In the genomic region with DNA sequence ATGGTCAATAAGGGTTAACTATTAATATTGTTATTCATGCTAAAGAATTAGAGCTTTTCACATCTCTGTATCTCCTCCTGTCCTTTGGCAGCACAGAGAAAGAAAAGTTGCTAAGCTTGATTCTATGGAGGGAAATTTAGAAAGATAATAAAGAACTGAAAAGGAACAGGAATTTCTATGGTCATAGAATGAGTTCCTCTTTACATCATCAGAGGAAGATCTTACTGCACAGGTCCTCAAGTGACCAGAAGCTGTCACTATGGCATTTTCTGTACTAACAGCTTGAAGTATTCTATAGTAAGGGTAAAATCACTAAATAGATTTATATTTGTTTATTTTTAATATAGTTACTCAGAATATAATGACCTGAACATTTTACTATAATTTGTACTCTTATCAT, we compare ENCODE assay signal across 32 cellular contexts. TPM values are rescaled to one million over a fixed set of nuclear protein-coding genes. Genes with fewer than 3 reads are reported as not detected.
"Had no signal": no experiment of that assay in that cellular context is flagged by ENCODE, and none has a peak within 500 bp of the region (broad histone marks: within the 10 kb centered on the region; RNA-seq: fewer than 3 reads in every experiment).

No MANE protein-coding gene starts in this region.

- H3K4me1 Mint-ChIP-seq: activated CD4-positive, alpha-beta T cell treated with anti-CD3 and anti-CD28 coated beads, Interleukin-2, amount 10 ng/mL, durations not matched to agents 7 days and 5 days had no signal

- FAIRE-seq: colon had no signal

- H3K27ac ChIP-seq: adrenal gland, body of pancreas, esophagus squamous epithelium, gastroesophageal sphincter, heart right ventricle, hepatocyte, VCaP had no signal

- H3K27ac Mint-ChIP-seq: activated CD4-positive, alpha-beta memory T cell treated with anti-CD3 and anti-CD28 coated beads, Interleukin-2, amount 10 ng/mL, durations not matched to agents 7 days and 5 days; activated CD4-positive, alpha-beta T cell treated with anti-CD3 and anti-CD28 coated beads, Interleukin-2, amount 10 ng/mL, durations not matched to agents 7 days and 5 days; activated naive CD8-positive, alpha-beta T cell treated with anti-CD3 and anti-CD28 coated beads for 36 hours; activated naive CD8-positive, alpha-beta T cell treated with anti-CD3 and anti-CD28 coated beads, Interleukin-2, amount 50 U/mL, for 24 hours; activated T-cell treated with anti-CD3 and anti-CD28 coated beads, Interleukin-2, amount 50 U/mL, for 24 hours; effector memory CD8-positive, alpha-beta T cell; WTC11 had no signal

- DNase-seq: activated CD4-positive, alpha-beta memory T cell treated with anti-CD3 and anti-CD28 coated beads, Interleukin-2, amount 10 ng/mL, durations not matched to agents 7 days and 5 days; activated CD4-positive, alpha-beta T cell treated with anti-CD3 and anti-CD28 coated beads for 1 hour; activated CD4-positive, alpha-beta T cell treated with anti-CD3 and anti-CD28 coated beads for 4 hours; activated CD4-positive, alpha-beta T cell treated with anti-CD3 and anti-CD28 coated beads, Interleukin-2, amount 10 ng/mL, durations not matched to agents 7 days and 5 days; activated CD4-positive, alpha-beta T cell treated with anti-CD3 and anti-CD28 coated beads, Interleukin-2, amount 50 U/mL, for 4 hours; activated CD8-positive, alpha-beta memory T cell treated with anti-CD3 and anti-CD28 coated beads, Interleukin-2, amount 50 U/mL, for 48 hours; activated gamma-delta T cell; activated naive CD4-positive, alpha-beta T cell; activated naive CD4-positive, alpha-beta T cell treated with anti-CD3 and anti-CD28 coated beads, Interleukin-2, amount 50 U/mL, for 16 hours; activated naive CD8-positive, alpha-beta T cell treated with anti-CD3 and anti-CD28 coated beads for 36 hours; activated naive CD8-positive, alpha-beta T cell treated with anti-CD3 and anti-CD28 coated beads, Interleukin-2, amount 50 U/mL, for 24 hours; activated T-cell treated with anti-CD3 and anti-CD28 coated beads for 4 hours; activated T-cell treated with anti-CD3 and anti-CD28 coated beads, Interleukin-2, amount 50 U/mL, for 24 hours; activated T-cell treated with anti-CD3 and anti-CD28 coated beads, Interleukin-2, amount 50 U/mL, for 72 hours; adrenal gland; amygdala; aorta; body of pancreas; caudate nucleus; cortex of kidney; dermis blood vessel endothelial cell; effector CD4-positive, alpha-beta T cell; effector memory CD8-positive, alpha-beta T cell; erythroblast; esophagus squamous epithelium; foreskin melanocyte; heart right ventricle had no signal

- H3K9me3 ChIP-seq: adrenal gland, body of pancreas, esophagus squamous epithelium, gastroesophageal sphincter, heart right ventricle had no signal

- H3K9me3 Mint-ChIP-seq: activated CD4-positive, alpha-beta memory T cell treated with anti-CD3 and anti-CD28 coated beads, Interleukin-2, amount 10 ng/mL, durations not matched to agents 7 days and 5 days; activated CD4-positive, alpha-beta T cell treated with anti-CD3 and anti-CD28 coated beads, Interleukin-2, amount 10 ng/mL, durations not matched to agents 7 days and 5 days; activated naive CD8-positive, alpha-beta T cell treated with anti-CD3 and anti-CD28 coated beads for 36 hours; activated naive CD8-positive, alpha-beta T cell treated with anti-CD3 and anti-CD28 coated beads, Interleukin-2, amount 50 U/mL, for 24 hours; activated T-cell treated with anti-CD3 and anti-CD28 coated beads, Interleukin-2, amount 50 U/mL, for 24 hours; activated T-cell treated with anti-CD3 and anti-CD28 coated beads, Interleukin-2, amount 50 U/mL, for 72 hours; effector memory CD8-positive, alpha-beta T cell; WTC11 had no signal

- H3K36me3 Mint-ChIP-seq: activated naive CD8-positive, alpha-beta T cell treated with anti-CD3 and anti-CD28 coated beads for 36 hours; WTC11 had no signal

- H3K4me3 Mint-ChIP-seq: activated CD4-positive, alpha-beta memory T cell treated with anti-CD3 and anti-CD28 coated beads, Interleukin-2, amount 10 ng/mL, durations not matched to agents 7 days and 5 days; activated CD4-positive, alpha-beta T cell treated with anti-CD3 and anti-CD28 coated beads, Interleukin-2, amount 10 ng/mL, durations not matched to agents 7 days and 5 days; activated naive CD8-positive, alpha-beta T cell treated with anti-CD3 and anti-CD28 coated beads for 36 hours; activated naive CD8-positive, alpha-beta T cell treated with anti-CD3 and anti-CD28 coated beads, Interleukin-2, amount 50 U/mL, for 24 hours; activated T-cell treated with anti-CD3 and anti-CD28 coated beads, Interleukin-2, amount 50 U/mL, for 24 hours; activated T-cell treated with anti-CD3 and anti-CD28 coated beads, Interleukin-2, amount 50 U/mL, for 72 hours; effector memory CD8-positive, alpha-beta T cell; WTC11 had no signal

- ATAC-seq: activated naive CD8-positive, alpha-beta T cell treated with anti-CD3 and anti-CD28 coated beads, Interleukin-2, amount 50 U/mL, for 24 hours; activated T-cell treated with anti-CD3 and anti-CD28 coated beads, Interleukin-2, amount 50 U/mL, for 72 hours; body of pancreas; effector memory CD8-positive, alpha-beta T cell; gastroesophageal sphincter; heart right ventricle; WTC11 had no signal

- H3K36me3 ChIP-seq: adrenal gland, esophagus squamous epithelium, gastroesophageal sphincter, heart right ventricle had no signal

- H3K4me3 ChIP-seq: adrenal gland, body of pancreas, esophagus squamous epithelium, gastroesophageal sphincter, heart right ventricle, hepatocyte had no signal

- H3K27me3 ChIP-seq: adrenal gland, body of pancreas, esophagus squamous epithelium, gastroesophageal sphincter, hepatocyte had no signal

RNA-seq across cellular contexts. Expression of gene QPCT, which starts 13.8 kb away (rescaled TPM):
- total RNA-seq: activated CD4-positive, alpha-beta memory T cell treated with anti-CD3 and anti-CD28 coated beads, Interleukin-2, amount 10 ng/mL, durations not matched to agents 7 days and 5 days; activated CD4-positive, alpha-beta T cell treated with anti-CD3 and anti-CD28 coated beads, Interleukin-2, amount 10 ng/mL, durations not matched to agents 7 days and 5 days had no signal
